Comparison of ENCODE assay signal across 8 cellular contexts in genomic region chr9:129141066-129142041, GRCh38. TPM values are rescaled to one million over a fixed set of nuclear protein-coding genes. Genes with fewer than 3 reads are reported as not detected.
DNase-seq lines count a peak whose midpoint lies in the region; ATAC-seq, FAIRE-seq and TF ChIP-seq lines count a peak whose summit lies in the region.

No MANE protein-coding gene starts in this region.

- no peak overlapping the region for H3K23ac ChIP-seq in H1 (ENCODE audit: insufficient read length)

- H4K20me1 ChIP-seq in SU-DHL-6 (ENCODE audit: low read depth, low read length) (no peaks in the 10 kb centered on the region), H1 (replicated peaks in 1 of 2; ENCODE audit: control insufficient read depth in 1 of 2, insufficient read depth in 2 of 2, low read length in 2 of 2) (peaks cover 0 to 4% of the 10 kb centered on the region in 2 experiments)

- no peaks in the 10 kb centered on the region for H3K9me3 ChIP-seq in SU-DHL-6 (ENCODE audit: insufficient read depth, low read length)
- H3K9me3 ChIP-seq in H1 (ENCODE audit: insufficient read depth in 2 of 2, low read depth in 1 of 2, low read length in 1 of 2): no peaks in the 10 kb centered on the region
- H3K9me3 ChIP-seq in mesodermal cell (ENCODE audit: control insufficient read depth, low read length): no peaks in the 10 kb centered on the region
- H3K9me3 ChIP-seq in tibial nerve: no peaks in the 10 kb centered on the region

- peak overlapping the region; percentile 48 for H3K9ac ChIP-seq in SU-DHL-6 (ENCODE audit: low read length)
- H3K9ac ChIP-seq in H1 (replicated peaks in 1 of 4; ENCODE audit: extremely low read depth in 1 of 4, low read depth in 3 of 4, low read length in 3 of 4): peak overlapping the region in 2 of 4 experiments; percentile 25 to 33; a peak in 2 of 7 replicates

- TF ChIP-seq RAD21 in H1 (IDR thresholded peaks at IDR 0.05 in 1 of 2, conservative IDR thresholded peaks at IDR 0.05 in 1 of 2; ENCODE audit: low read depth in 2 of 2, low read length in 2 of 2): no peak

- H2BK120ac ChIP-seq in H1 (replicated peaks; ENCODE audit: low read depth, low read length): peak overlapping the region; percentile 57

- H2BK5ac ChIP-seq in H1 (ENCODE audit: low read depth, low read length): peak overlapping the region; percentile 99

- H2AFZ ChIP-seq in SU-DHL-6 (ENCODE audit: low read depth, low read length, severe bottlenecking) (no peak overlapping the region), H1 (ENCODE audit: low read length) (no peak overlapping the region)

- DNase-seq in Calu3 (no peak), HFF-Myc (ENCODE audit: extremely low read depth, low read depth) (no peak), H1 (ENCODE audit: low read depth in 1 of 2, low spot score in 2 of 2) (no peak), tibial nerve (ENCODE audit: low spot score in 2 of 2) (peak; percentile 54 to 79)

- no peaks in the 10 kb centered on the region for H3K9me2 ChIP-seq in SU-DHL-6 (replicated peaks; ENCODE audit: insufficient read depth, low read length)

- peak overlapping the region; percentile 96; the same call in 1 of the 2 replicates for H2BK12ac ChIP-seq in H1 (ENCODE audit: low read depth, low read length)

- no TSS peak for BruUV-seq in Calu3 (replicated peaks; lab: Mats Ljungman, UMichigan)

- H2AK5ac ChIP-seq in H1 (ENCODE audit: low read depth, low read length): no peak overlapping the region

- H4K8ac ChIP-seq in H1 (ENCODE audit: extremely low read depth, insufficient read depth, low read length): peak overlapping the region; percentile 85

- no peak for TF ChIP-seq POLR2A in H1 (IDR thresholded peaks at IDR 0.05; ENCODE audit: control extremely low read depth in 1 of 2, low read depth in 2 of 2, low read length in 2 of 2)
- TF ChIP-seq POLR2A in tibial nerve (IDR thresholded peaks at IDR 0.05): peak in 1 of 2 donors; percentile 20

- H3K27ac ChIP-seq in SU-DHL-6 (ENCODE audit: low read depth, low read length) (peak overlapping the region; percentile 74), H1 (ENCODE audit: low read depth, low read length) (peak overlapping the region; percentile 88; the same call in 1 of the 2 replicates), mesodermal cell (ENCODE audit: low read depth, low read length, severe bottlenecking) (peak overlapping the region; percentile 100), tibial nerve (peak overlapping the region; percentile 97 to 100 (median 100))

- peak overlapping the region; percentile 37; the same call in 1 of the 2 replicates for H2BK15ac ChIP-seq in H1 (ENCODE audit: low read length)

- H3K79me1 ChIP-seq in H1 (ENCODE audit: low read depth, low read length): peaks cover 10% of the 10 kb centered on the region; the same call in 1 of the 2 replicates

- peak overlapping the region; percentile 90 for H4K5ac ChIP-seq in H1 (ENCODE audit: insufficient read length, low read depth, low read length)

- peak overlapping the region; percentile 66 for H3K56ac ChIP-seq in H1 (replicated peaks; ENCODE audit: insufficient read length, low read depth, low read length)

- peaks cover 11% of the 10 kb centered on the region; the same call in 1 of the 2 replicates for H3K23me2 ChIP-seq in H1 (ENCODE audit: low read depth, low read length)

- no peaks in the 10 kb centered on the region for H3K9me3 Mint-ChIP-seq in Calu3 (ENCODE audit: low read depth, unreplicated experiment)

- H3K14ac ChIP-seq in H1 (ENCODE audit: insufficient read length): no peak overlapping the region

- H3K36me3 Mint-ChIP-seq in Calu3 (ENCODE audit: insufficient read depth, unreplicated experiment): peaks cover 52% of the 10 kb centered on the region

- H2BK20ac ChIP-seq in H1 (ENCODE audit: low read length): no peak overlapping the region

- TF ChIP-seq CTCF in Calu3 (IDR thresholded peaks at IDR 0.05; ENCODE audit: unreplicated experiment) (no peak), HFF-Myc (IDR thresholded peaks at IDR 0.05; ENCODE audit: low read depth, low read length, missing control alignments) (no peak), SU-DHL-6 (IDR thresholded peaks at IDR 0.05; ENCODE audit: insufficient read depth, low read length, poor library complexity, severe bottlenecking) (no peak), H1 (IDR thresholded peaks at IDR 0.05; ENCODE audit: control extremely low read depth in 1 of 3, insufficient read depth in 1 of 3, low read depth in 1 of 3, low read length in 3 of 3) (no peak), tibial nerve (IDR thresholded peaks at IDR 0.05) (peak in 1 of 5 experiments; percentile 11)

- POLR2A ChIA-PET in H1 (lab: Charles Lee; ENCODE audit: partially characterized antibody): interaction anchor here (0.6 to 4.7 kb wide), 22 partner anchors 9 to 486 kb away, joined by 3 to 37 read pairs (median 4); partner anchors contain the start of genes CRAT, IER5L, NTMT1 and PTPA

- no peaks in the 10 kb centered on the region for H3K27me3 ChIP-seq in SU-DHL-6 (ENCODE audit: low read length)
- H3K27me3 ChIP-seq in H1 (replicated peaks in 1 of 4; ENCODE audit: control insufficient read depth in 3 of 4, extremely low read depth in 1 of 4, insufficient read depth in 3 of 4, low read length in 3 of 4): no peaks in the 10 kb centered on the region
- no peaks in the 10 kb centered on the region for H3K27me3 ChIP-seq in tibial nerve

- H3K4me1 Mint-ChIP-seq in Calu3 (ENCODE audit: low read depth, unreplicated experiment): peaks cover 25% of the 10 kb centered on the region

- peaks cover 3% of the 10 kb centered on the region; the same call in 1 of the 2 replicates for H3F3A ChIP-seq in SU-DHL-6 (ENCODE audit: insufficient read depth)

- no peak for FAIRE-seq in H1 (lab: Jason Lieb, UNC)

- intact Hi-C loops in Calu3 (cut with micrococcal nuclease; ENCODE audit: unreplicated experiment): loop anchor here (5.0 kb wide), 2 partner anchors 36 to 346 kb away; partner anchors contain the start of gene IER5L

- H3K4me2 ChIP-seq in SU-DHL-6 (ENCODE audit: low read depth, low read length, poor library complexity, severe bottlenecking) (peak overlapping the region; percentile 59), H1 (ENCODE audit: insufficient read depth in 1 of 2, low read depth in 2 of 2, low read length in 2 of 2) (peak overlapping the region; percentile 60 to 90)

- no peaks in the 10 kb centered on the region for H3K79me2 ChIP-seq in SU-DHL-6 (ENCODE audit: insufficient read depth, low read length)
- H3K79me2 ChIP-seq in H1 (ENCODE audit: control insufficient read depth in 1 of 2, insufficient read depth in 2 of 2, low read length in 2 of 2): peaks cover 2 to 11% of the 10 kb centered on the region in 2 experiments; a peak in 2 of 4 replicates

- H3K27me3 Mint-ChIP-seq in Calu3 (ENCODE audit: unreplicated experiment): no peaks in the 10 kb centered on the region

- peak overlapping the region; percentile 97 for H3K27ac Mint-ChIP-seq in Calu3 (ENCODE audit: unreplicated experiment)

- H4K91ac ChIP-seq in H1 (replicated peaks; ENCODE audit: insufficient read length, low read length): peak overlapping the region; percentile 95

- 65% methylated on average over 13 of the region's 13 CpGs; no CpG with 5 or more reads in 1 of the 2 experiments for WGBS in H1 (ENCODE audit: extremely low coverage in 1 of 2, insufficient coverage in 1 of 2, insufficient read length in 1 of 2, insufficient replicate concordance in 2 of 2, low coverage in 1 of 2, low lambda C conversion rate in 2 of 2, missing lambda C conversion rate in 1 of 2), 2 experiments
- WGBS in mesodermal cell (ENCODE audit: insufficient coverage in 2 of 2), 2 experiments: 49 to 70% methylated on average over 7 to 10 of the region's 13 CpGs
- WGBS in tibial nerve, 2 donors: 6% methylated on average over 12 to 13 of the region's 13 CpGs

- H3K18ac ChIP-seq in H1 (ENCODE audit: extremely low read depth, low read length): peak overlapping the region; percentile 97

- H3K4me3 ChIP-seq in HFF-Myc (replicated peaks; ENCODE audit: low read depth, low read length): peak overlapping the region; percentile 62
- peak overlapping the region; percentile 1 for H3K4me3 ChIP-seq in SU-DHL-6 (ENCODE audit: insufficient read depth, low read length, poor library complexity, severe bottlenecking)
- peak overlapping the region; percentile 11 to 55 (median 32); a peak in 5 of 8 replicates for H3K4me3 ChIP-seq in H1 (ENCODE audit: extremely low read depth in 1 of 4, insufficient read depth in 2 of 4, low read depth in 3 of 4, low read length in 4 of 4)
- peak overlapping the region; percentile 45 for H3K4me3 ChIP-seq in mesodermal cell (ENCODE audit: extremely low read depth, insufficient read depth, low read length, poor library complexity, severe bottlenecking)
- H3K4me3 ChIP-seq in tibial nerve: peak overlapping the region; percentile 6 to 48 (median 14)

- H3K36me3 ChIP-seq in SU-DHL-6 (ENCODE audit: low read length) (no peaks in the 10 kb centered on the region), H1 (ENCODE audit: control insufficient read depth in 2 of 4, insufficient read depth in 4 of 4, low read length in 3 of 4) (peaks cover 2 to 27% (median 10%) of the 10 kb centered on the region in 4 experiments), mesodermal cell (ENCODE audit: control insufficient read depth, insufficient read depth, low read length) (peaks cover 30% of the 10 kb centered on the region), tibial nerve (peaks cover 0 to 14% (median 0%) of the 10 kb centered on the region in 3 donors)

- no peak for ATAC-seq in HG02763 (IDR thresholded peaks at IDR 0.05; ENCODE audit: unreplicated experiment)
- no peak for ATAC-seq in GM19463 (IDR thresholded peaks at IDR 0.05; ENCODE audit: unreplicated experiment)

- peak overlapping the region; percentile 71 for H3K4me3 Mint-ChIP-seq in Calu3 (ENCODE audit: low read depth, unreplicated experiment)

- H3K4ac ChIP-seq in H1 (replicated peaks; ENCODE audit: insufficient read length, low read depth, low read length): peak overlapping the region; percentile 81

- CTCF ChIA-PET in Calu3 (lab: Charles Lee): interaction anchor here (0.7 to 3.1 kb wide), 5 partner anchors 31 to 483 kb away, joined by 3 to 19 read pairs (median 4); partner anchors contain the start of gene MIGA2
- CTCF ChIA-PET in H1 (lab: Charles Lee; ENCODE audit: partially characterized antibody): interaction anchor here (0.5 to 36.8 kb wide), 24 partner anchors 11 to 495 kb away, joined by 3 to 831 read pairs (median 5); partner anchors contain the start of genes C9orf50, IER5L and NTMT1

- no peak for TF ChIP-seq EP300 in H1 (IDR thresholded peaks at IDR 0.05; ENCODE audit: borderline replicate concordance in 1 of 2, low read depth in 2 of 2, low read length in 2 of 2)
- peak; percentile 38 to 85 for TF ChIP-seq EP300 in tibial nerve (IDR thresholded peaks at IDR 0.05)

- H3K4me1 ChIP-seq in H1 (replicated peaks in 1 of 4; ENCODE audit: control insufficient read depth in 3 of 4, insufficient read depth in 4 of 4, low read length in 3 of 4) (peaks cover 36 to 57% (median 46%) of the 10 kb centered on the region in 4 experiments), mesodermal cell (ENCODE audit: control insufficient read depth, insufficient read depth, low read length, poor library complexity, severe bottlenecking) (peaks cover 80% of the 10 kb centered on the region), tibial nerve (peaks cover 15 to 98% (median 84%) of the 10 kb centered on the region in 4 donors)

RNA-seq across cellular contexts. Expression of gene PTPA, which starts 30.1 kb away (rescaled TPM):
- total RNA-seq in Calu3 (2022): 76.2 and 83.3 TPM in 2 replicates
- 145 and 156 TPM in 2 replicates for total RNA-seq in H1 (2021; fragmentation: NEBNext Ultra II Directional; extraction: Animal tissue kit (Norgen Biotek cat#: 25700))
- polyA plus RNA-seq in H1 (2011; rRNA removed): 114 and 158 TPM in 2 replicates
- polyA plus RNA-seq in H1 (2011; cell fraction: cytosol; rRNA removed): 152 TPM
- polyA plus RNA-seq in H1 (2011; cell fraction: nucleus; rRNA removed): 155 TPM
- 115 to 156 TPM (median 139 TPM) in 4 replicates for polyA plus RNA-seq in H1 (2012, experiment 1 of 2)
- polyA plus RNA-seq in H1 (2012, experiment 2 of 2): 167 TPM
- 80.6 TPM for polyA plus RNA-seq in H1 (2013, experiment 1 of 2)
- 76.5 TPM for polyA plus RNA-seq in H1 (2013, experiment 2 of 2)
- 144 and 187 TPM in 2 replicates for polyA minus RNA-seq in H1 (2011; rRNA and poly(A)+ RNA removed)
- 83.3 TPM for polyA minus RNA-seq in H1 (2011; cell fraction: cytosol; rRNA and poly(A)+ RNA removed)
- polyA minus RNA-seq in H1 (2011; cell fraction: nucleus; rRNA and poly(A)+ RNA removed): 60.0 TPM
- 128 TPM for polyA plus RNA-seq in mesodermal cell (2013, experiment 1 of 2)
- 108 TPM for polyA plus RNA-seq in mesodermal cell (2013, experiment 2 of 2)
- 10 to 100 TPM; 38.0 to 50.1 (median 44.0) TPM for total RNA-seq in tibial nerve

RNA-seq across cellular contexts. Expression of gene CRAT, which starts 30.8 kb away (rescaled TPM):
- total RNA-seq in Calu3 (2022) (7.1 and 9.2 TPM in 2 replicates), tibial nerve (10 to 100 TPM; 42.7 to 81.8 (median 63.2) TPM)
- total RNA-seq in H1 (2021; fragmentation: NEBNext Ultra II Directional; extraction: Animal tissue kit (Norgen Biotek cat#: 25700)): 7.2 and 8.2 TPM in 2 replicates
- polyA plus RNA-seq in H1 (2011; rRNA removed): 17.3 and 25.5 TPM in 2 replicates
- 9.3 TPM for polyA plus RNA-seq in H1 (2011; cell fraction: cytosol; rRNA removed)
- polyA plus RNA-seq in H1 (2011; cell fraction: nucleus; rRNA removed): 18.3 TPM
- polyA plus RNA-seq in H1 (2012, experiment 1 of 2): 6.8 to 14.2 TPM (median 11.5 TPM) in 4 replicates
- 10.0 TPM for polyA plus RNA-seq in H1 (2012, experiment 2 of 2)
- polyA plus RNA-seq in H1 (2013, experiment 1 of 2): 6.5 TPM
- 5.5 TPM for polyA plus RNA-seq in H1 (2013, experiment 2 of 2)
- 7.9 and 9.6 TPM in 2 replicates for polyA minus RNA-seq in H1 (2011; rRNA and poly(A)+ RNA removed)
- polyA minus RNA-seq in H1 (2011; cell fraction: cytosol; rRNA and poly(A)+ RNA removed): 7.9 TPM
- 5.3 TPM for polyA minus RNA-seq in H1 (2011; cell fraction: nucleus; rRNA and poly(A)+ RNA removed)
- polyA plus RNA-seq in mesodermal cell (2013, experiment 1 of 2): 27.2 TPM
- polyA plus RNA-seq in mesodermal cell (2013, experiment 2 of 2): 24.9 TPM

RNA-seq across cellular contexts. Expression of gene IER5L, which starts 36.7 kb away (rescaled TPM):
- 53.1 and 60.3 TPM in 2 replicates for total RNA-seq in Calu3 (2022)
- 1.0 and 1.2 TPM in 2 replicates for total RNA-seq in H1 (2021; fragmentation: NEBNext Ultra II Directional; extraction: Animal tissue kit (Norgen Biotek cat#: 25700))
- polyA plus RNA-seq in H1 (2011; rRNA removed): 0.65 and 0.96 TPM in 2 replicates
- polyA plus RNA-seq in H1 (2011; cell fraction: cytosol; rRNA removed): 0.62 TPM
- polyA plus RNA-seq in H1 (2011; cell fraction: nucleus; rRNA removed): 1.7 TPM
- polyA plus RNA-seq in H1 (2012, experiment 1 of 2): 0.25 to 0.47 TPM (median 0.34 TPM) in 4 replicates
- polyA plus RNA-seq in H1 (2012, experiment 2 of 2): 0.16 TPM
- polyA plus RNA-seq in H1 (2013, experiment 1 of 2): 0.36 TPM
- 0.48 TPM for polyA plus RNA-seq in H1 (2013, experiment 2 of 2)
- 0.22 and 0.27 TPM in 2 replicates for polyA minus RNA-seq in H1 (2011; rRNA and poly(A)+ RNA removed)
- 0.66 TPM for polyA minus RNA-seq in H1 (2011; cell fraction: cytosol; rRNA and poly(A)+ RNA removed)
- polyA minus RNA-seq in H1 (2011; cell fraction: nucleus; rRNA and poly(A)+ RNA removed): 6.8 TPM
- polyA plus RNA-seq in mesodermal cell (2013, experiment 1 of 2): 75.6 TPM
- polyA plus RNA-seq in mesodermal cell (2013, experiment 2 of 2): 55.6 TPM
- 10 to 100 TPM; 13.0 to 31.5 (median 25.3) TPM for total RNA-seq in tibial nerve

Comparison
In these comparisons a context has a peak if more than half of its experiments do, and no peak if none do; other contexts are left out.
1. DNase-seq: peak in tibial nerve (2 of 2); none in Calu3 (single experiment), HFF-Myc (single experiment) and H1 (0 of 2).
2. H3K4me3 ChIP-seq: peak in every context shown above with its lines; median percentile 62 in HFF-Myc; 45 in mesodermal cell; 32 in H1; 14 in tibial nerve; 1 in SU-DHL-6.
3. Peak in every context shown above with its lines, with median percentiles within 50 percentile points of each other: H3K27ac ChIP-seq.